ENCODE assay signal across 15 cellular contexts in genomic region chr3:8851703-8852102, GRCh38.
DNase-seq lines count a peak whose midpoint lies in the region; ATAC-seq, FAIRE-seq and TF ChIP-seq lines count a peak whose summit lies in the region.
"Had no signal": no experiment of that assay in that cellular context is flagged by ENCODE, and none has a peak within 500 bp of the region (broad histone marks: within the 10 kb centered on the region; RNA-seq: fewer than 3 reads in every experiment).

No MANE protein-coding gene starts in this region.

- POLR2A ChIA-PET in IMR-90 (lab: Charles Lee; ENCODE audit: unreplicated experiment) = no interaction called here

- H3K14ac ChIP-seq in IMR-90 (replicated peaks; ENCODE audit: low read depth, low read length) = peak overlapping the region; percentile 84

- TF ChIP-seq POLR2A in IMR-90 (IDR thresholded peaks at IDR 0.05; ENCODE audit: low read depth, low read length) = no peak

- H3K4ac ChIP-seq in IMR-90 (ENCODE audit: low read depth, low read length) = peak overlapping the region; percentile 90

- peaks cover 16% of the 10 kb centered on the region for H3K4me1 ChIP-seq in IMR-90 (ENCODE audit: control insufficient read depth, insufficient read depth, low read length)
- no peaks in the 10 kb centered on the region for H3K4me1 ChIP-seq in effector memory CD4-positive, alpha-beta T cell (ENCODE audit: control insufficient read depth, insufficient read depth, low read length, poor library complexity, severe bottlenecking)
- H3K4me1 ChIP-seq: BLaER1, prostate gland had no signal

- H3K27ac ChIP-seq in IMR-90 (ENCODE audit: insufficient read depth, low read length) = no peak overlapping the region
- no peak overlapping the region for H3K27ac ChIP-seq in effector memory CD4-positive, alpha-beta T cell (ENCODE audit: insufficient read depth, low read length, poor library complexity, severe bottlenecking)
- H3K27ac ChIP-seq: BLaER1, prostate gland had no signal

- no peak for FAIRE-seq in bronchial epithelial cell (lab: Jason Lieb, UNC)

- no peaks in the 10 kb centered on the region for H4K20me1 ChIP-seq in IMR-90 (ENCODE audit: insufficient read depth, low read length)
- H4K20me1 ChIP-seq: BLaER1 had no signal

- TF ChIP-seq RAD21 in IMR-90 (IDR thresholded peaks at IDR 0.05; ENCODE audit: low read length) = no peak

- H2AFZ ChIP-seq in IMR-90 (replicated peaks; ENCODE audit: low read length, poor library complexity) = no peak overlapping the region

- H3K4me3 ChIP-seq in IMR-90 (ENCODE audit: insufficient read depth, low read depth, low read length) (no peak overlapping the region), bronchial epithelial cell (ENCODE audit: low read depth, low read length) (no peak overlapping the region)
- no peak overlapping the region for H3K4me3 ChIP-seq in effector memory CD4-positive, alpha-beta T cell (ENCODE audit: insufficient read depth, low read depth, low read length, poor library complexity, severe bottlenecking)
- H3K4me3 ChIP-seq: BLaER1, prostate gland had no signal

- dilution Hi-C loops in IMR-90 (cut with HindIII; ENCODE audit: low sequenced_read_pairs, unreplicated experiment) = no loop called here

- H2BK20ac ChIP-seq in IMR-90 (ENCODE audit: low read depth, low read length) = peak overlapping the region; percentile 95

- WGBS in IMR-90 (ENCODE audit: extremely low coverage in 2 of 2, insufficient read length in 1 of 2), 2 experiments = 90% methylated on average over 2 of the region's 4 CpGs; no CpG with 5 or more reads in 1 of the 2 experiments

- ATAC-seq in IMR-90 (ENCODE audit: low read depth) = peak; percentile 70
- ATAC-seq in HG02642 (IDR thresholded peaks at IDR 0.05; ENCODE audit: poor library complexity, unreplicated experiment) = no peak

- H2AK9ac ChIP-seq in IMR-90 (replicated peaks; ENCODE audit: low read depth, low read length, poor library complexity) = peak overlapping the region; percentile 75

- peak overlapping the region; percentile 45; the same call in 1 of the 2 replicates for H4K5ac ChIP-seq in IMR-90 (ENCODE audit: low read depth, low read length)

- H3K36me3 ChIP-seq in IMR-90 (ENCODE audit: control insufficient read depth, insufficient read depth, low read length) (no peaks in the 10 kb centered on the region), bronchial epithelial cell (ENCODE audit: control insufficient read depth, insufficient read depth, low read length) (no peaks in the 10 kb centered on the region)
- no peaks in the 10 kb centered on the region for H3K36me3 ChIP-seq in effector memory CD4-positive, alpha-beta T cell (ENCODE audit: control insufficient read depth, insufficient read depth, low read length)
- H3K36me3 ChIP-seq: prostate gland had no signal

- peaks cover 26% of the 10 kb centered on the region for H3K9me1 ChIP-seq in IMR-90 (ENCODE audit: insufficient read depth, low read length)

- peak overlapping the region; percentile 58; the same call in 1 of the 2 replicates for H3K56ac ChIP-seq in IMR-90 (ENCODE audit: extremely low read depth, insufficient read depth, low read length)

- H4K8ac ChIP-seq in IMR-90 (ENCODE audit: low read depth in 2 of 2, low read length in 2 of 2) = peak overlapping the region; percentile 23 to 83; a peak in 3 of 4 replicates

- peak overlapping the region; percentile 61; the same call in 2 of the 3 replicates for H2BK15ac ChIP-seq in IMR-90 (ENCODE audit: low read depth, low read length)

- H2BK5ac ChIP-seq in IMR-90 (ENCODE audit: low read depth, low read length, poor library complexity, severe bottlenecking) = peak overlapping the region; percentile 98

- CTCF ChIA-PET in IMR-90 (lab: Yijun Ruan, JAX) = interaction anchor here (0.5 to 2.3 kb wide), 4 partner anchors 11 to 82 kb away, joined by 3 to 11 read pairs (median 4); partner anchors contain the start of gene OXTR

- no peak for TF ChIP-seq CTCF in AG09319 (IDR thresholded peaks at IDR 0.05; ENCODE audit: low read depth, low read length)
- no peak for TF ChIP-seq CTCF in IMR-90 (conservative IDR thresholded peaks at IDR 0.05; ENCODE audit: low read depth, low read length)
- TF ChIP-seq CTCF in bronchial epithelial cell (IDR thresholded peaks at IDR 0.05; ENCODE audit: insufficient read depth, low read length, severe bottlenecking) = no peak

- BruUV-seq in IMR-90 (replicated peaks; lab: Mats Ljungman, UMichigan) = no TSS peak

- peak overlapping the region; percentile 58; the same call in 1 of the 2 replicates for H3K18ac ChIP-seq in IMR-90 (ENCODE audit: low read depth, low read length)

- H3K9me3 ChIP-seq in IMR-90 (ENCODE audit: control insufficient read depth, insufficient read depth, low read length) = no peaks in the 10 kb centered on the region
- H3K9me3 ChIP-seq in effector memory CD4-positive, alpha-beta T cell (ENCODE audit: control insufficient read depth, low read length) = no peaks in the 10 kb centered on the region
- H3K9me3 ChIP-seq: BLaER1, prostate gland had no signal

- intact Hi-C loops in IMR-90 (cut with micrococcal nuclease) = no loop called here

- in situ Hi-C loops in IMR-90 (cut with MboI; ENCODE audit: low sequenced_read_pairs) = no loop called here

- no peaks in the 10 kb centered on the region for H3K27me3 ChIP-seq in IMR-90 (ENCODE audit: control insufficient read depth, insufficient read depth, low read length)
- no peaks in the 10 kb centered on the region for H3K27me3 ChIP-seq in bronchial epithelial cell (ENCODE audit: control insufficient read depth, insufficient read depth, low read length)
- H3K27me3 ChIP-seq in effector memory CD4-positive, alpha-beta T cell (replicated peaks; ENCODE audit: control insufficient read depth, insufficient read depth, low read length, poor library complexity, severe bottlenecking) = no peaks in the 10 kb centered on the region
- H3K27me3 ChIP-seq: BLaER1 had no signal

- peak overlapping the region; percentile 84 for H4K91ac ChIP-seq in IMR-90 (ENCODE audit: insufficient read depth, low read depth, low read length)

- peak overlapping the region; percentile 85 for H2AK5ac ChIP-seq in IMR-90 (ENCODE audit: low read depth, low read length)

- DNase-seq in AG09319 (ENCODE audit: extremely low read depth, low read depth) (peak; percentile 45), IMR-90 (peak; percentile 74), bronchial epithelial cell (ENCODE audit: low read depth) (peak; percentile 29), islet precursor cell (peak; percentile 93), NCI-H2227 (lab: John Stamatoyannopoulos, UW; ENCODE audit: unreplicated experiment) (no peak), D341Med (ENCODE audit: low spot score) (no peak)
- no peak for DNase-seq in effector memory CD4-positive, alpha-beta T cell
- DNase-seq: activated T-cell treated with anti-CD3 and anti-CD28 coated beads, Interleukin-2, amount 50 U/mL, for 24 hours; aorta; endodermal cell; NCI-H1694 treated with DMSO at 0.1 percent for 48 hours; stimulated activated naive CD4-positive, alpha-beta T cell treated with Interleukin-2 at 50 U/mL for 16 hours had no signal

- H3K23ac ChIP-seq in IMR-90 (ENCODE audit: low read depth, low read length) = peak overlapping the region; percentile 57

- H3K4me2 ChIP-seq in IMR-90 (ENCODE audit: low read depth, low read length) = no peak overlapping the region
- H3K4me2 ChIP-seq: BLaER1 had no signal

- peak overlapping the region; percentile 92 for H2BK120ac ChIP-seq in IMR-90 (ENCODE audit: low read depth, low read length)

- H3K79me1 ChIP-seq in IMR-90 (ENCODE audit: low read depth in 1 of 2, low read length in 2 of 2) = peaks cover 3 to 16% of the 10 kb centered on the region in 2 experiments; a peak in 2 of 4 replicates

- no peak overlapping the region for H3K9ac ChIP-seq in IMR-90 (ENCODE audit: low read depth, low read length)
- H3K9ac ChIP-seq: BLaER1 had no signal

TF ChIP-seq in IMR-90, 13 proteins besides CTCF, POLR2A, EP300 and RAD21:
- no peak for TF ChIP-seq CEBPB (IDR thresholded peaks at IDR 0.05; ENCODE audit: low read depth, low read length)
- TF ChIP-seq BHLHE40 (IDR thresholded peaks at IDR 0.05; ENCODE audit: low read depth, low read length) = peak; percentile 24; the same call in 1 of the 2 replicates

Comparison
In these comparisons a context has a peak if more than half of its experiments do, and no peak if none do; other contexts are left out.
1. DNase-seq: peak in AG09319 (single experiment), IMR-90 (single experiment), bronchial epithelial cell (single experiment) and islet precursor cell (single experiment); none in NCI-H2227 (single experiment), effector memory CD4-positive, alpha-beta T cell (0 of 3) and D341Med (single experiment).